12 cellular contexts compared by ENCODE assay signal in the genomic region with DNA sequence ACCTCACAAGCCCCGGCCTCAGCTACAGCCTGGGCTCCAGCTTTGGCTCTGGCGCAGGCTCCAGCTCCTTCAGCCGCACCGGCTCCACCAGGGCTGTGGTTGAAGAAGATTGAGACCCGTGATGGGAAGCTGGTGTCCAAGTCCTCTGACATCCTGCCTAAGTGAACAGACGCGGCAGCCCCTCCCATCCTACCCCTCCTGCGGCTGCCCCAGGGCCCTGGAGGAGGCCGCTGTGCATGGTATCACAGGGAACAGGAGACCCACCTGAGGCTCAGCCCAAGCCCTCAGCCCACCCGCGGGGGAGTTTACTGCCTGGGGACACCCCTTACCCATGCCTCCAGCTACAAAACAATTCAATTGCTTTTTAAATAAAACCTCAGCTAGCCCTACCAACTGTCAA. TPM values are rescaled to one million over a fixed set of nuclear protein-coding genes. Genes with fewer than 3 reads are reported as not detected.
A peak's percentile ranks its signal among the peaks of the same experiment; 100 is the strongest.
DNase-seq lines count a peak whose midpoint lies in the region; TF ChIP-seq lines count a peak whose summit lies in the region.
"Had no signal": no experiment of that assay in that cellular context is flagged by ENCODE, and none has a peak within 500 bp of the region (broad histone marks: within the 10 kb centered on the region; RNA-seq: fewer than 3 reads in every experiment).

No MANE protein-coding gene starts in this region.

- H3K27me3 ChIP-seq in layer of hippocampus (ENCODE audit: control insufficient read depth, insufficient read depth, low read length): no peaks in the 10 kb centered on the region
- H3K27me3 ChIP-seq: BLaER1 had no signal

- H3K27me3 Mint-ChIP-seq in activated naive CD4-positive, alpha-beta T cell treated with anti-CD3 and anti-CD28 coated beads, Interleukin-2, amount 10 ng/mL, durations not matched to agents 7 days and 5 days: peaks cover 34% of the 10 kb centered on the region
- peaks cover 6 to 17% (median 6%) of the 10 kb centered on the region in 3 donors for H3K27me3 Mint-ChIP-seq in immature natural killer cell (ENCODE audit: low read depth in 3 of 3)
- H3K27me3 Mint-ChIP-seq in CD14-positive monocyte (ENCODE audit: low read depth in 3 of 3): peaks cover 16 to 31% (median 24%) of the 10 kb centered on the region in 3 donors

- no peaks in the 10 kb centered on the region for H3K9me3 Mint-ChIP-seq in activated naive CD4-positive, alpha-beta T cell treated with anti-CD3 and anti-CD28 coated beads, Interleukin-2, amount 10 ng/mL, durations not matched to agents 7 days and 5 days
- no peaks in the 10 kb centered on the region for H3K9me3 Mint-ChIP-seq in immature natural killer cell
- peaks cover 0 to 2% (median 0%) of the 10 kb centered on the region in 7 donors for H3K9me3 Mint-ChIP-seq in CD14-positive monocyte
- H3K9me3 Mint-ChIP-seq: CD8-positive, alpha-beta T cell had no signal

- H3K36me3 Mint-ChIP-seq in activated naive CD4-positive, alpha-beta T cell treated with anti-CD3 and anti-CD28 coated beads, Interleukin-2, amount 10 ng/mL, durations not matched to agents 7 days and 5 days: no peaks in the 10 kb centered on the region
- H3K36me3 Mint-ChIP-seq in immature natural killer cell (no peaks in the 10 kb centered on the region), CD14-positive monocyte (no peaks in the 10 kb centered on the region)
- H3K36me3 Mint-ChIP-seq: CD8-positive, alpha-beta T cell had no signal

- DNase-seq in activated naive CD4-positive, alpha-beta T cell treated with anti-CD3 and anti-CD28 coated beads, Interleukin-2, amount 10 ng/mL, durations not matched to agents 7 days and 5 days: no peak
- no peak for DNase-seq in activated naive CD4-positive, alpha-beta T cell treated with Interleukin-2 at 50 U/mL for 16 hours
- DNase-seq in caudate nucleus (lab: John Stamatoyannopoulos, UW) (no peak), DMS153 (lab: John Stamatoyannopoulos, UW) (no peak), immature natural killer cell (no peak), CD14-positive monocyte (ENCODE audit: low spot score) (no peak)
- DNase-seq: CD8-positive, alpha-beta T cell; DMS 273 treated with DMSO at 0.1 percent for 48 hours; GM23248 had no signal

- no peak for TF ChIP-seq CTCF in CD14-positive monocyte (IDR thresholded peaks at IDR 0.05)

- H3K27ac ChIP-seq in caudate nucleus (ENCODE audit: low read depth, low read length) (peak overlapping the region; percentile 95), layer of hippocampus (ENCODE audit: low read depth, low read length) (peak overlapping the region; percentile 85)
- H3K27ac ChIP-seq: 22Rv1, BLaER1, GM23248 had no signal

- no peaks in the 10 kb centered on the region for H3K4me1 Mint-ChIP-seq in activated naive CD4-positive, alpha-beta T cell treated with anti-CD3 and anti-CD28 coated beads, Interleukin-2, amount 10 ng/mL, durations not matched to agents 7 days and 5 days
- H3K4me1 Mint-ChIP-seq in immature natural killer cell: no peaks in the 10 kb centered on the region
- H3K4me1 Mint-ChIP-seq in CD14-positive monocyte: no peaks in the 10 kb centered on the region

- CTCF ChIA-PET in activated naive CD4-positive, alpha-beta T cell treated with anti-CD3 and anti-CD28 coated beads, Interleukin-2, amount 10 ng/mL, durations not matched to agents 7 days and 5 days (lab: Charles Lee): no interaction called here

- H3K4me3 Mint-ChIP-seq in activated naive CD4-positive, alpha-beta T cell treated with anti-CD3 and anti-CD28 coated beads, Interleukin-2, amount 10 ng/mL, durations not matched to agents 7 days and 5 days: no peak overlapping the region
- H3K4me3 Mint-ChIP-seq in immature natural killer cell (no peak overlapping the region), CD14-positive monocyte (no peak overlapping the region)
- H3K4me3 Mint-ChIP-seq: CD8-positive, alpha-beta T cell had no signal

- intact Hi-C loops in CD14-positive monocyte (cut with micrococcal nuclease): no loop called here

- peak overlapping the region; percentile 12 for H3K27ac Mint-ChIP-seq in activated naive CD4-positive, alpha-beta T cell treated with anti-CD3 and anti-CD28 coated beads, Interleukin-2, amount 10 ng/mL, durations not matched to agents 7 days and 5 days
- no peak overlapping the region for H3K27ac Mint-ChIP-seq in immature natural killer cell
- no peak overlapping the region for H3K27ac Mint-ChIP-seq in CD14-positive monocyte
- H3K27ac Mint-ChIP-seq: CD8-positive, alpha-beta T cell had no signal

RNA-seq across cellular contexts. Expression of a gene that starts 6.0 kb away (rescaled TPM):
- polyA plus RNA-seq in immature natural killer cell (not detected), CD14-positive monocyte (not detected)

RNA-seq across cellular contexts. Expression of a gene that starts 32.2 kb away (rescaled TPM):
- under 1 TPM in 1 of 3 donors, not detected in 2; 0.40 TPM for polyA plus RNA-seq in immature natural killer cell
- under 1 TPM; 0.12 to 0.30 TPM for polyA plus RNA-seq in CD14-positive monocyte

RNA-seq across cellular contexts. Expression of a gene that starts 32.6 kb away (rescaled TPM):
- polyA plus RNA-seq in immature natural killer cell: under 1 TPM in 1 of 3 donors, not detected in 2; 0.68 TPM
- under 1 TPM; 0.24 to 0.51 TPM for polyA plus RNA-seq in CD14-positive monocyte
